ENCODE assay signal across 27 cellular contexts in the genomic region with DNA sequence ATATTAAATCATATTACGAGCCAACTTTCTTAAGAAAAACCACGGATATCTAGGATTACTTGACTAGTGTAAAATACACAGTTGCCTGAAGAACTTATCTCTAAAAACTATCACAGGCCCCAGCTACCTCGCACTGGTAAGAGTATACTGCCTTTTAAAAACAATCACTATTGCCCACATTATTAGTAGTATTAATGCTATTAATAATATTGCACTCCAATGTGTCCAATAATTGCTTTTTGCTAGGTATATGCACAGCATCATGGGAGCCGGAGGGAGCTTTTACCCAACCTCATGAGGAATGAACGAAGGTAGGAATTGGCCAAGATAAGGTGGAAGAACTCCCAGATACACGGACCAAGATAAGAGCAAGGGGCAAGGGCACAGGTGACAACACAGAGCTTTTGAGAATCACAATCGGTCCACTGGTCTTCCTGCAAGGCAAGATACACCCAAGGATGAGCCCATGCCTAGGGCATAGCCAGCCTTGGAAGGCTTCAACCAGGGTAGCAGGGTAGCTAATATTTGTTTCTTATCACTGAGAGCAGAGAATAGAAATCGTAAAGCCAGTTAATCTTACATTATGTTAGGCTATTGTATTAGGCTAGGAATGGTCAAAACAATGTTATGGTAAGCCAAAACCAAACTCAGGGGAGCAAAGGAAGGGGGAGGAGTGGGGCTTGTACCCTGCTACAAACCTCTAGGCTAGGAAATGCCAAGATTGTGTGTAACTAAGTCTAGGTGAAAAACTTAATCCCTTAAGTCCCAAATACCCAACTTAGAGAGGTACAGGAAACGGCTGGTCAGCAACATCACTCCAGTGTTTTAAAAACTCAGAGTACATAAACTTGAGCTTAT. TPM values are rescaled to one million over a fixed set of nuclear protein-coding genes. Genes with fewer than 3 reads are reported as not detected.
DNase-seq lines count a peak whose midpoint lies in the region; ATAC-seq, FAIRE-seq and TF ChIP-seq lines count a peak whose summit lies in the region.
"Had no signal": no experiment of that assay in that cellular context is flagged by ENCODE, and none has a peak within 500 bp of the region (broad histone marks: within the 10 kb centered on the region; RNA-seq: fewer than 3 reads in every experiment).

No MANE protein-coding gene starts in this region.

- peaks cover 56% of the 10 kb centered on the region for H3K36me3 ChIP-seq in left ventricle myocardium inferior
- H3K36me3 ChIP-seq in esophagus muscularis mucosa = peaks cover 46 to 62% (median 54%) of the 10 kb centered on the region in 4 donors
- H3K36me3 ChIP-seq in kidney (ENCODE audit: control insufficient read depth in 1 of 2, insufficient read depth in 2 of 2, low read length in 2 of 2) = peaks cover 22 to 31% of the 10 kb centered on the region in 2 donors

- ATAC-seq in GM19328 (IDR thresholded peaks at IDR 0.05; ENCODE audit: unreplicated experiment) = no peak
- ATAC-seq: A549, Panc1 had no signal

- no peak for TF ChIP-seq EP300 in esophagus muscularis mucosa (IDR thresholded peaks at IDR 0.05)

- no peak for TF ChIP-seq CTCF in left ventricle myocardium inferior (IDR thresholded peaks at IDR 0.05; ENCODE audit: borderline replicate concordance)
- TF ChIP-seq CTCF in esophagus muscularis mucosa (IDR thresholded peaks at IDR 0.05) = no peak
- TF ChIP-seq CTCF in kidney (IDR thresholded peaks at IDR 0.05; ENCODE audit: borderline replicate concordance, extremely low read depth, insufficient read depth) = no peak

- no peak overlapping the region for H3K4me3 ChIP-seq in left ventricle myocardium inferior
- no peak overlapping the region for H3K4me3 ChIP-seq in esophagus muscularis mucosa
- H3K4me3 ChIP-seq in kidney (ENCODE audit: low read length in 2 of 2) = no peak overlapping the region
- H3K4me3 ChIP-seq: A549, ascending aorta, GM23248, prostate gland, SJSA1 had no signal

- FAIRE-seq in kidney (lab: Jason Lieb, UNC) (no peak), GM12891 (lab: Jason Lieb, UNC) (no peak)
- FAIRE-seq: A549, small intestine had no signal

- H3K9ac ChIP-seq in kidney (ENCODE audit: low read length in 2 of 2) = no peak overlapping the region
- H3K9ac ChIP-seq: GM23248 had no signal

- TF ChIP-seq POLR2A in esophagus muscularis mucosa (IDR thresholded peaks at IDR 0.05; ENCODE audit: low read depth) = no peak
- TF ChIP-seq POLR2A in GM12891 (IDR thresholded peaks at IDR 0.05; ENCODE audit: low read depth, low read length) = no peak

- WGBS in esophagus muscularis mucosa = 89% methylated on average over 9 of the region's 9 CpGs

- H3K9me3 ChIP-seq in left ventricle myocardium inferior (replicated peaks) = no peaks in the 10 kb centered on the region
- no peaks in the 10 kb centered on the region for H3K9me3 ChIP-seq in esophagus muscularis mucosa
- H3K9me3 ChIP-seq in kidney (ENCODE audit: control insufficient read depth in 1 of 2, low read length in 2 of 2) = no peaks in the 10 kb centered on the region
- H3K9me3 ChIP-seq: A549, ascending aorta, BE2C, prostate gland, SJSA1 had no signal

- H3K4me1 ChIP-seq in left ventricle myocardium inferior = peaks cover 54% of the 10 kb centered on the region
- peaks cover 36 to 49% (median 43%) of the 10 kb centered on the region in 4 donors for H3K4me1 ChIP-seq in esophagus muscularis mucosa
- no peaks in the 10 kb centered on the region for H3K4me1 ChIP-seq in kidney (ENCODE audit: control insufficient read depth in 1 of 2, insufficient read depth in 1 of 2, low read depth in 1 of 2, low read length in 2 of 2)
- H3K4me1 ChIP-seq: A549, BE2C, prostate gland, SJSA1 had no signal

- DNase-seq in left ventricle myocardium inferior = no peak
- no peak for DNase-seq in cardiac septum (ENCODE audit: low spot score)
- DNase-seq in esophagus muscularis mucosa (ENCODE audit: extremely low spot score) = no peak
- peak; percentile 45 for DNase-seq in pons (ENCODE audit: low spot score)
- no peak for DNase-seq in kidney
- DNase-seq in GM12891 (ENCODE audit: insufficient read length, low spot score) = no peak
- no peak for DNase-seq in iPS-NIHi7 (ENCODE audit: extremely low spot score)
- DNase-seq: activated CD4-positive, alpha-beta T cell treated with anti-CD3 and anti-CD28 coated beads, Interleukin-2, amount 50 U/mL, for 1 hour; activated naive CD4-positive, alpha-beta T cell treated with anti-CD3 and anti-CD28 coated beads, Interleukin-2, amount 50 U/mL, for 16 hours; BE2C; GM23248; NCI-H1092 treated with DMSO at 0.1 percent for 48 hours; NCI-H2029; NCI-H2227 treated with DMSO at 0.1 percent for 48 hours; small intestine; stimulated activated naive CD4-positive, alpha-beta T cell; T-helper 1 cell had no signal

- H3K27ac ChIP-seq in left ventricle myocardium inferior (replicated peaks) (peak overlapping the region; percentile 1), esophagus muscularis mucosa (replicated peaks in 1 of 4) (peak overlapping the region; percentile 21 to 97 (median 37)), kidney (ENCODE audit: low read depth in 2 of 2, low read length in 2 of 2) (no peak overlapping the region)
- H3K27ac ChIP-seq: A549, ascending aorta, GM23248, prostate gland, SJSA1, VCaP had no signal

- intact Hi-C loops in left ventricle myocardium inferior (cut with micrococcal nuclease) (no loop called here), cardiac septum (cut with DNase I) (no loop called here), esophagus muscularis mucosa (cut with DNase I) (loop anchor here (5.0 kb wide), 1 partner anchor 35 kb away; no protein-coding TSS in a partner anchor), kidney (cut with DNase I) (no loop called here)

- H3K27me3 ChIP-seq in left ventricle myocardium inferior (ENCODE audit: low read depth) (no peaks in the 10 kb centered on the region), esophagus muscularis mucosa (no peaks in the 10 kb centered on the region)
- H3K27me3 ChIP-seq: ascending aorta, BE2C, SJSA1 had no signal

TF ChIP-seq in GM12891, 5 proteins besides CTCF, POLR2A, EP300 and RAD21:
- no peak for TF ChIP-seq POLR2AphosphoS5 (IDR thresholded peaks at IDR 0.05; ENCODE audit: low read depth, low read length)
- TF ChIP-seq PAX5 (IDR thresholded peaks at IDR 0.05; ENCODE audit: insufficient read depth, low read length, severe bottlenecking) = no peak
- TF ChIP-seq POU2F2 (IDR thresholded peaks at IDR 0.05; ENCODE audit: low read depth, low read length) = no peak
- no peak for TF ChIP-seq TAF1 (IDR thresholded peaks at IDR 0.05; ENCODE audit: low read depth, low read length)
- TF ChIP-seq SPI1 (IDR thresholded peaks at IDR 0.05; ENCODE audit: low read depth, low read length) = no peak

RNA-seq across cellular contexts. Expression of a gene that starts 9.4 kb away (rescaled TPM):
- total RNA-seq in left ventricle myocardium inferior (368 TPM), cardiac septum (231 TPM), esophagus muscularis mucosa (1,000 to 10,000 TPM; 2,071 to 4,011 (median 3,051) TPM), kidney (533 TPM)
- 90.6 TPM for polyA plus RNA-seq in kidney (ENCODE audit: insufficient read depth, low read depth, low replicate concordance)
- polyA plus RNA-seq in GM12891 (2012; ENCODE audit: low read depth, missing spikeins) = 90.3 TPM

RNA-seq across cellular contexts. Expression of a gene that starts 18.3 kb away (rescaled TPM):
- not detected for total RNA-seq in left ventricle myocardium inferior
- total RNA-seq in cardiac septum = not detected
- not detected for total RNA-seq in esophagus muscularis mucosa
- total RNA-seq in kidney = not detected
- not detected for polyA plus RNA-seq in kidney (ENCODE audit: insufficient read depth, low read depth, low replicate concordance)
- 0.03 TPM for polyA plus RNA-seq in GM12891 (2012; ENCODE audit: low read depth, missing spikeins)
- total RNA-seq: activated T-helper 1 cell treated with anti-CD3 and anti-CD28 coated beads, Interleukin-12 subunit alpha, Interleukin-12 subunit beta, Interleukin-2, Interleukin-4 antibody, amounts not matched to agents 30 ng/mL and 10 ng/mL and 1 ng/mL, durations not matched to agents 14 hours and 24 hours and 36 hours; ascending aorta; glomerular endothelial cell; GM23248; mesenteric fat pad; prostate gland; SJSA1 had no signal
- polyA plus RNA-seq: A549, GM23248, small intestine had no signal

Comparison
In these comparisons a context has a peak if more than half of its experiments do, and no peak if none do; other contexts are left out.
1. H3K27ac ChIP-seq: peak in left ventricle myocardium inferior (single experiment) and esophagus muscularis mucosa (4 of 4); none in kidney (0 of 2).